In the genomic region with DNA sequence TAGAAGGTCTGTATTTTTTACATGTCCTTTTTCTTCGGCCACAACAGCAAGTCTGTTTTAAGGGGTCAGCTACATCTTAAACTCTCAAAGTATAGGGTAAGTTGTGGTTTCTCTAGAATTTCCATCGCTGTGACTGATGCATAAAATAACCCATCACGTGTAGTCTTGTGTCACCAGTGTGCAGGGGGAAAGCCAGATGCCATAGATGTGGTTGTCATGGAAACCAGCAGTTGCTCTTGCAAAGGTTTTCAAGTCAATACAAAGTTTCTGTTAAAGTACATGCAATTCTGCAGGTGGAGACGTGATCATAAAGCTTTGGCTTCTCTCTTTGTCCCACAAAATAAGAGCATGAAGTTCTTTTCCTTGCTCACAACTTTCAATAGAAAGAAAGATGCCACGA, we compare ENCODE assay signal across 22 cellular contexts.
A peak's percentile ranks its signal among the peaks of the same experiment; 100 is the strongest.
DNase-seq lines count a peak whose midpoint lies in the region; ATAC-seq, FAIRE-seq and TF ChIP-seq lines count a peak whose summit lies in the region.
"Had no signal": no experiment of that assay in that cellular context is flagged by ENCODE, and none has a peak within 500 bp of the region (broad histone marks: within the 10 kb centered on the region; RNA-seq: fewer than 3 reads in every experiment).

No MANE protein-coding gene starts in this region.

- H3K36me3 ChIP-seq in K562 (ENCODE audit: control insufficient read depth, insufficient read depth, low read length) (no peaks in the 10 kb centered on the region), neural progenitor cell (no peaks in the 10 kb centered on the region)
- H3K36me3 ChIP-seq: BE2C had no signal

- no peak overlapping the region for H3K27ac Mint-ChIP-seq in neural progenitor cell
- H3K27ac Mint-ChIP-seq: CD4-positive, CD25-positive, alpha-beta regulatory T cell; HFFc6 had no signal

- H3K4me1 ChIP-seq in K562 (replicated peaks in 1 of 2; ENCODE audit: control insufficient read depth in 2 of 2, insufficient read depth in 2 of 2, low read length in 2 of 2) = no peaks in the 10 kb centered on the region
- H3K4me1 ChIP-seq in neural progenitor cell = no peaks in the 10 kb centered on the region
- H3K4me1 ChIP-seq: BE2C had no signal

- no TSS peak for BruUV-seq in K562 (replicated peaks; lab: Mats Ljungman, UMichigan)

- H3K27ac ChIP-seq in K562 (ENCODE audit: extremely low read depth, low read depth, low read length) (no peak overlapping the region), neural progenitor cell (no peak overlapping the region)

- DNase-seq in NCI-H748 (lab: John Stamatoyannopoulos, UW; ENCODE audit: unreplicated experiment) (peak; percentile 7), NCI-H748 treated with DMSO at 0.1 percent for 48 hours (lab: John Stamatoyannopoulos, UW) (no peak), NAMALWA (ENCODE audit: low spot score) (peak; percentile 14), K562 (ENCODE audit: extremely low read depth in 1 of 4, low spot score in 3 of 4) (no peak), neural progenitor cell (ENCODE audit: low spot score) (peak; percentile 13), D721Med (ENCODE audit: insufficient read length, low spot score) (no peak), dermis blood vessel endothelial cell (no peak)
- DNase-seq: ACHN; BE2C; C1 segment of cervical spinal cord; CD4-positive, CD25-positive, alpha-beta regulatory T cell; DMS79 treated with DMSO at 0.1 percent for 48 hours; GF-D8; GOT3; H7; HFFc6; IMR-90; KG1 had no signal

- H3K4me1 Mint-ChIP-seq in neural progenitor cell = peaks cover 12% of the 10 kb centered on the region
- H3K4me1 Mint-ChIP-seq: CD4-positive, CD25-positive, alpha-beta regulatory T cell had no signal

- WGBS in K562 (ENCODE audit: insufficient coverage, low coverage, missing lambda C conversion rate) = 0% methylated on average over 5 of the region's 5 CpGs

- H3K9me3 ChIP-seq in K562 (replicated peaks; ENCODE audit: control insufficient read depth, insufficient read depth, low read depth, low read length) = no peaks in the 10 kb centered on the region
- no peaks in the 10 kb centered on the region for H3K9me3 ChIP-seq in neural progenitor cell (ENCODE audit: low read depth)
- H3K9me3 ChIP-seq: BE2C had no signal

- H3K4me3 ChIP-seq in K562 (no peak overlapping the region), neural progenitor cell (no peak overlapping the region)

- no peak overlapping the region for H3K4me2 ChIP-seq in K562 (ENCODE audit: insufficient read depth, low read length)
- no peak overlapping the region for H3K4me2 ChIP-seq in neural progenitor cell

- H2AFZ ChIP-seq in K562 (ENCODE audit: low read depth, low read length) = no peak overlapping the region
- no peak overlapping the region for H2AFZ ChIP-seq in neural progenitor cell (replicated peaks)

- no peaks in the 10 kb centered on the region for H3K36me3 Mint-ChIP-seq in neural progenitor cell
- H3K36me3 Mint-ChIP-seq: CD4-positive, CD25-positive, alpha-beta regulatory T cell had no signal

- no peaks in the 10 kb centered on the region for H3K9me1 ChIP-seq in K562 (ENCODE audit: control insufficient read depth, insufficient read depth, low read length)

- H3F3A ChIP-seq in neural progenitor cell (ENCODE audit: low read depth) = no peaks in the 10 kb centered on the region

- no peaks in the 10 kb centered on the region for H3K27me3 Mint-ChIP-seq in neural progenitor cell (ENCODE audit: insufficient read depth, low read depth)

- TF ChIP-seq CTCF in K562 (IDR thresholded peaks at IDR 0.05 in 2 of 3, conservative IDR thresholded peaks at IDR 0.05 in 1 of 3; ENCODE audit: insufficient read depth in 2 of 3, low read depth in 1 of 3, low read length in 3 of 3) (no peak), neural progenitor cell (IDR thresholded peaks at IDR 0.05) (no peak), D721Med (IDR thresholded peaks at IDR 0.05; ENCODE audit: insufficient read depth, missing control alignments) (no peak)

- no peak for TF ChIP-seq EP300 in K562 (IDR thresholded peaks at IDR 0.05; ENCODE audit: low read length)

- FAIRE-seq in K562 (lab: Jason Lieb, UNC) (no peak), D721Med (lab: Jason Lieb, UNC) (no peak)
- FAIRE-seq: A204.1, HTR-8/SVneo had no signal

- H3K79me2 ChIP-seq in K562 (ENCODE audit: control insufficient read depth, insufficient read depth, low read length) (no peaks in the 10 kb centered on the region), neural progenitor cell (ENCODE audit: low read depth) (no peaks in the 10 kb centered on the region)

- no peak overlapping the region for H3K9ac ChIP-seq in K562 (ENCODE audit: insufficient read depth in 1 of 2, low read depth in 2 of 2, low read length in 2 of 2)
- no peak overlapping the region for H3K9ac ChIP-seq in neural progenitor cell

- ATAC-seq in K562 (no peak), GM18858 (IDR thresholded peaks at IDR 0.05; ENCODE audit: unreplicated experiment) (no peak)
- ATAC-seq: HCT116 had no signal

- TF ChIP-seq POLR2A in K562 (conservative IDR thresholded peaks at IDR 0.05) = no peak

- H3K27me3 ChIP-seq in K562 (ENCODE audit: control insufficient read depth in 2 of 2, insufficient read depth in 2 of 2, low read length in 2 of 2) = no peaks in the 10 kb centered on the region
- H3K27me3 ChIP-seq in neural progenitor cell = no peaks in the 10 kb centered on the region
- H3K27me3 ChIP-seq: BE2C had no signal

- POLR2A ChIA-PET in K562 (lab: Yijun Ruan, JAX) = no interaction called here

- H3K4me3 Mint-ChIP-seq in neural progenitor cell = no peak overlapping the region
- H3K4me3 Mint-ChIP-seq: CD4-positive, CD25-positive, alpha-beta regulatory T cell; HFFc6 had no signal

- CTCF ChIA-PET in K562 (lab: Yijun Ruan, JAX; ENCODE audit: low intra/inter-chr PET ratio) = no interaction called here

- in situ Hi-C loops in K562 (cut with MboI) = no loop called here

- H3K9me3 Mint-ChIP-seq in neural progenitor cell = no peaks in the 10 kb centered on the region

- no peak for TF ChIP-seq RAD21 in K562 (CRISPR knock-in tag; conservative IDR thresholded peaks at IDR 0.05 in 1 of 2, IDR thresholded peaks at IDR 0.05 in 1 of 2)

- intact Hi-C loops in K562 (cut with micrococcal nuclease) = no loop called here

- H4K20me1 ChIP-seq in K562 (replicated peaks; ENCODE audit: control insufficient read depth, insufficient read depth, low read length) (no peaks in the 10 kb centered on the region), neural progenitor cell (ENCODE audit: low read depth) (no peaks in the 10 kb centered on the region)

TF ChIP-seq in K562, 482 proteins besides CTCF, POLR2A, EP300 and RAD21:
- peak; percentile 56 for TF ChIP-seq RFX1 (IDR thresholded peaks at IDR 0.05)
- no peak for TF ChIP-seq BMI1 (IDR thresholded peaks at IDR 0.05; ENCODE audit: low read length)

Comparison
In these comparisons a context has a peak if more than half of its experiments do, and no peak if none do; other contexts are left out.
1. DNase-seq: peak in NCI-H748 (single experiment), NAMALWA (single experiment) and neural progenitor cell (single experiment); none in NCI-H748 treated with DMSO at 0.1 percent for 48 hours (single experiment), K562 (0 of 4), D721Med (single experiment) and dermis blood vessel endothelial cell (single experiment).